ENCODE assay signal across 18 cellular contexts in the genomic region with DNA sequence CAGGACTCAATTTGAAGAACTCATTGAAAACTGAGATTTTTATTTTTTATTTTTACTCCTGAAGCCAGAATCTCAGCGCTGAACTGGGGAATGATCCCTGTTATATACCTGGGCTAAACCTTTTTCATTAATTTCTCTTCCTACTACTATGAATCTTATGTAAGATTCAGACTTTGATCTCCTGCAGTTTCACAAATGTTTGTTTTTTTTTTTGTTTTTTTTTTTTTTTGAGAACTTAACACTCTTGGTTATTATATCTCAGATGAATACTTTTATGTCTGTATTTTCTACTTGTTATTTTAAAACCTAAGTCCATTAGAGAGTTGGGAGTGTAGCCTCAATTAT.
DNase-seq lines count a peak whose midpoint lies in the region; ATAC-seq and TF ChIP-seq lines count a peak whose summit lies in the region.
"Had no signal": no experiment of that assay in that cellular context is flagged by ENCODE, and none has a peak within 500 bp of the region (broad histone marks: within the 10 kb centered on the region; RNA-seq: fewer than 3 reads in every experiment).

No MANE protein-coding gene starts in this region.

- H3K9me3 ChIP-seq in DND-41 (ENCODE audit: insufficient read depth, low read length, severe bottlenecking) (no peaks in the 10 kb centered on the region), osteoblast (ENCODE audit: low read depth, low read length) (no peaks in the 10 kb centered on the region)
- H3K9me3 ChIP-seq: HAP-1, Peyer's patch had no signal

- POLR2A ChIA-PET in naive thymus-derived CD8-positive, alpha-beta T cell (lab: Charles Lee), result interaction anchor here (1.0 kb wide), 1 partner anchor 10 kb away, joined by 3 read pairs; no protein-coding TSS in a partner anchor

- H4K20me1 ChIP-seq in DND-41 (ENCODE audit: insufficient read depth, low read length) (no peaks in the 10 kb centered on the region), osteoblast (ENCODE audit: insufficient read depth, low read length) (no peaks in the 10 kb centered on the region)

- peaks cover 52% of the 10 kb centered on the region for H3K4me1 ChIP-seq in DND-41 (ENCODE audit: insufficient read depth, low read length)
- H3K4me1 ChIP-seq in osteoblast (ENCODE audit: insufficient read depth, low read length), result no peaks in the 10 kb centered on the region
- H3K4me1 ChIP-seq: HAP-1, Peyer's patch had no signal

- H2AFZ ChIP-seq in DND-41 (ENCODE audit: low read depth, low read length) (no peak overlapping the region), osteoblast (ENCODE audit: low read length) (no peak overlapping the region)

- H3K9me3 Mint-ChIP-seq in activated naive CD4-positive, alpha-beta T cell treated with anti-CD3 and anti-CD28 coated beads, Interleukin-2, amount 10 ng/mL, durations not matched to agents 7 days and 5 days, result peaks cover 14% of the 10 kb centered on the region
- peaks cover 3 to 4% of the 10 kb centered on the region in 2 donors for H3K9me3 Mint-ChIP-seq in activated naive CD4-positive, alpha-beta T cell treated with anti-CD3 and anti-CD28 coated beads, Interleukin-2, amount 50 U/mL, for 72 hours
- H3K9me3 Mint-ChIP-seq in naive thymus-derived CD8-positive, alpha-beta T cell, result peaks cover 0 to 10% (median 4%) of the 10 kb centered on the region in 9 donors

- H3K79me2 ChIP-seq in DND-41 (ENCODE audit: insufficient read depth, low read length) (no peaks in the 10 kb centered on the region), osteoblast (ENCODE audit: insufficient read depth, low read length) (no peaks in the 10 kb centered on the region)

- peak overlapping the region; percentile 91 for H3K27ac Mint-ChIP-seq in activated naive CD4-positive, alpha-beta T cell treated with anti-CD3 and anti-CD28 coated beads, Interleukin-2, amount 10 ng/mL, durations not matched to agents 7 days and 5 days
- H3K27ac Mint-ChIP-seq in activated naive CD4-positive, alpha-beta T cell treated with anti-CD3 and anti-CD28 coated beads, Interleukin-2, amount 50 U/mL, for 72 hours, result peak overlapping the region; percentile 8 to 67
- H3K27ac Mint-ChIP-seq in naive thymus-derived CD8-positive, alpha-beta T cell, result peak overlapping the region in 9 of 10 donors; percentile 79 to 94 (median 88)
- H3K27ac Mint-ChIP-seq: B cell had no signal

- H3K27ac ChIP-seq in DND-41 (ENCODE audit: low read length), result peak overlapping the region; percentile 66; the same call in 1 of the 2 replicates
- H3K27ac ChIP-seq in osteoblast (ENCODE audit: low read depth, low read length), result no peak overlapping the region
- H3K27ac ChIP-seq: Peyer's patch had no signal

- H3K27me3 Mint-ChIP-seq in activated naive CD4-positive, alpha-beta T cell treated with anti-CD3 and anti-CD28 coated beads, Interleukin-2, amount 10 ng/mL, durations not matched to agents 7 days and 5 days, result peaks cover 10% of the 10 kb centered on the region
- no peaks in the 10 kb centered on the region for H3K27me3 Mint-ChIP-seq in naive thymus-derived CD8-positive, alpha-beta T cell

- TF ChIP-seq CTCF in DND-41 (IDR thresholded peaks at IDR 0.05; ENCODE audit: borderline replicate concordance, extremely low read depth, low read length, poor library complexity, severe bottlenecking) (no peak), osteoblast (IDR thresholded peaks at IDR 0.05; ENCODE audit: extremely low read depth, low read depth, low read length) (no peak)

- H3K4me3 ChIP-seq in DND-41 (ENCODE audit: low read depth in 1 of 2, low read length in 2 of 2), result no peak overlapping the region
- no peak overlapping the region for H3K4me3 ChIP-seq in osteoblast (ENCODE audit: insufficient read depth, low read length)
- H3K4me3 ChIP-seq: HAP-1, Peyer's patch had no signal

- ATAC-seq in DND-41 (ENCODE audit: insufficient read depth, low read depth) (no peak), HG02973 (IDR thresholded peaks at IDR 0.05; ENCODE audit: unreplicated experiment) (no peak)
- ATAC-seq in activated naive CD4-positive, alpha-beta T cell treated with anti-CD3 and anti-CD28 coated beads, Interleukin-2, amount 50 U/mL, for 72 hours, result no peak
- no peak for ATAC-seq in naive thymus-derived CD8-positive, alpha-beta T cell

- H3K4me3 Mint-ChIP-seq in activated naive CD4-positive, alpha-beta T cell treated with anti-CD3 and anti-CD28 coated beads, Interleukin-2, amount 10 ng/mL, durations not matched to agents 7 days and 5 days, result peak overlapping the region; percentile 17
- peak overlapping the region in 8 of 10 donors; percentile 44 to 77 (median 62) for H3K4me3 Mint-ChIP-seq in naive thymus-derived CD8-positive, alpha-beta T cell
- H3K4me3 Mint-ChIP-seq: B cell had no signal

- DNase-seq in activated naive CD4-positive, alpha-beta T cell treated with anti-CD3 and anti-CD28 coated beads, Interleukin-2, amount 10 ng/mL, durations not matched to agents 7 days and 5 days, result no peak
- DNase-seq in activated naive CD4-positive, alpha-beta T cell (lab: John Stamatoyannopoulos, UW), result no peak
- DNase-seq in DND-41, result no peak
- DNase-seq in activated naive CD4-positive, alpha-beta T cell treated with anti-CD3 and anti-CD28 coated beads, Interleukin-2, amount 50 U/mL, for 72 hours (ENCODE audit: low spot score in 2 of 2), result no peak
- DNase-seq in naive thymus-derived CD8-positive, alpha-beta T cell, result no peak
- DNase-seq in osteoblast (ENCODE audit: insufficient read length, low spot score, missing footprints), result no peak
- DNase-seq: ACHN, DMS 273 treated with DMSO at 0.1 percent for 48 hours, EL, Karpas-422, NCI-H1930, NCI-H2171, NCI-H510A treated with DMSO at 0.1 percent for 48 hours, Peyer's patch, Right ventricle myocardium superior had no signal

- H3K4me1 Mint-ChIP-seq in activated naive CD4-positive, alpha-beta T cell treated with anti-CD3 and anti-CD28 coated beads, Interleukin-2, amount 10 ng/mL, durations not matched to agents 7 days and 5 days, result peaks cover 73% of the 10 kb centered on the region
- H3K4me1 Mint-ChIP-seq in naive thymus-derived CD8-positive, alpha-beta T cell, result peaks cover 15 to 43% (median 42%) of the 10 kb centered on the region in 4 donors
- H3K4me1 Mint-ChIP-seq: B cell had no signal

- CTCF ChIA-PET in activated naive CD4-positive, alpha-beta T cell treated with anti-CD3 and anti-CD28 coated beads, Interleukin-2, amount 10 ng/mL, durations not matched to agents 7 days and 5 days (lab: Charles Lee), result no interaction called here

- H3K36me3 Mint-ChIP-seq in activated naive CD4-positive, alpha-beta T cell treated with anti-CD3 and anti-CD28 coated beads, Interleukin-2, amount 10 ng/mL, durations not matched to agents 7 days and 5 days, result peaks cover 35% of the 10 kb centered on the region
- no peaks in the 10 kb centered on the region for H3K36me3 Mint-ChIP-seq in activated naive CD4-positive, alpha-beta T cell treated with anti-CD3 and anti-CD28 coated beads, Interleukin-2, amount 50 U/mL, for 72 hours
- peaks cover 0 to 8% (median 4%) of the 10 kb centered on the region in 3 donors for H3K36me3 Mint-ChIP-seq in naive thymus-derived CD8-positive, alpha-beta T cell

- H3K36me3 ChIP-seq in DND-41 (ENCODE audit: insufficient read depth, low read length) (no peaks in the 10 kb centered on the region), osteoblast (ENCODE audit: insufficient read depth, low read length) (no peaks in the 10 kb centered on the region)
- H3K36me3 ChIP-seq: HAP-1, Peyer's patch had no signal

- H3K9ac ChIP-seq in DND-41 (ENCODE audit: low read depth, low read length), result no peak overlapping the region

- H3K27me3 ChIP-seq in DND-41 (ENCODE audit: insufficient read depth, low read length, poor library complexity), result no peaks in the 10 kb centered on the region
- no peaks in the 10 kb centered on the region for H3K27me3 ChIP-seq in osteoblast (ENCODE audit: insufficient read depth, low read length)
- H3K27me3 ChIP-seq: Peyer's patch had no signal

- peak overlapping the region; percentile 23; the same call in 1 of the 2 replicates for H3K4me2 ChIP-seq in DND-41 (ENCODE audit: insufficient read depth, low read length)
- no peak overlapping the region for H3K4me2 ChIP-seq in osteoblast (ENCODE audit: insufficient read depth, low read length)

Comparison
In these comparisons a context has a peak if more than half of its experiments do, and no peak if none do; other contexts are left out.
1. H3K27ac Mint-ChIP-seq: peak in every context shown above with its lines; median percentile 91 in activated naive CD4-positive, alpha-beta T cell treated with anti-CD3 and anti-CD28 coated beads, Interleukin-2, amount 10 ng/mL, durations not matched to agents 7 days and 5 days; 88 in naive thymus-derived CD8-positive, alpha-beta T cell; 38 in activated naive CD4-positive, alpha-beta T cell treated with anti-CD3 and anti-CD28 coated beads, Interleukin-2, amount 50 U/mL, for 72 hours.